ENCODE assay signal across 15 cellular contexts in genomic region chr13:110433014-110433413, GRCh38.
DNase-seq lines count a peak whose midpoint lies in the region; ATAC-seq and TF ChIP-seq lines count a peak whose summit lies in the region.
"Had no signal": no experiment of that assay in that cellular context is flagged by ENCODE, and none has a peak within 500 bp of the region (broad histone marks: within the 10 kb centered on the region; RNA-seq: fewer than 3 reads in every experiment).

No MANE protein-coding gene starts in this region.

- no peak for TF ChIP-seq CTCF in choroid plexus epithelial cell (conservative IDR thresholded peaks at IDR 0.05; ENCODE audit: low read depth, low read length)
- TF ChIP-seq CTCF in right atrium auricular region (IDR thresholded peaks at IDR 0.05) = no peak
- TF ChIP-seq CTCF in prostate gland (IDR thresholded peaks at IDR 0.05) = no peak
- TF ChIP-seq CTCF in vagina (IDR thresholded peaks at IDR 0.05) = no peak

- H3K27me3 ChIP-seq in right atrium auricular region (no peaks in the 10 kb centered on the region), prostate gland (replicated peaks; ENCODE audit: insufficient read depth) (no peaks in the 10 kb centered on the region), vagina (no peaks in the 10 kb centered on the region)

- ATAC-seq in HG03139 (IDR thresholded peaks at IDR 0.05; ENCODE audit: unreplicated experiment) = no peak

- DNase-seq in choroid plexus epithelial cell (ENCODE audit: low read depth) = peak; percentile 57
- no peak for DNase-seq in right atrium auricular region (ENCODE audit: low spot score)
- DNase-seq in prostate gland (ENCODE audit: low spot score) = no peak
- DNase-seq in vagina (ENCODE audit: extremely low spot score in 2 of 2) = peak in 1 of 2 donors; percentile 80
- no peak for DNase-seq in DMS79 treated with DMSO at 0.1 percent for 48 hours (lab: John Stamatoyannopoulos, UW)
- no peak for DNase-seq in UCSD-AML1 (lab: John Stamatoyannopoulos, UW; ENCODE audit: unreplicated experiment)
- DNase-seq: activated B cell treated with CpG ODN at 0.5 μM for 24 hours; activated naive CD4-positive, alpha-beta T cell treated with anti-CD3 and anti-CD28 coated beads, Interleukin-2, amount 10 ng/mL, durations not matched to agents 7 days and 5 days; endodermal cell; Karpas-422; NCI-H1436; NCI-H510A treated with DMSO at 0.1 percent for 48 hours; OCI-M1 had no signal

- H3K27ac ChIP-seq in right atrium auricular region = peak overlapping the region; percentile 38 to 63
- peak overlapping the region; percentile 40 to 41 for H3K27ac ChIP-seq in prostate gland
- H3K27ac ChIP-seq in vagina = peak overlapping the region; percentile 20
- H3K27ac ChIP-seq: BLaER1 treated with 17β-estradiol and CSF1 and Interleukin-3, amounts not matched to agents 10 nM and 100 nM had no signal

- H3K36me3 ChIP-seq in right atrium auricular region (peaks cover 84% of the 10 kb centered on the region), prostate gland (no peaks in the 10 kb centered on the region), vagina (peaks cover 4 to 16% of the 10 kb centered on the region in 2 donors)
- H3K36me3 ChIP-seq: BLaER1 treated with 17β-estradiol and CSF1 and Interleukin-3, amounts not matched to agents 10 nM and 100 nM had no signal

- 49% methylated on average over 14 of the region's 14 CpGs for WGBS in prostate gland

- H3K4me1 ChIP-seq in right atrium auricular region (peaks cover 0 to 30% of the 10 kb centered on the region in 2 donors), prostate gland (replicated peaks) (peaks cover 2% of the 10 kb centered on the region), vagina (no peaks in the 10 kb centered on the region)
- H3K4me1 ChIP-seq: BLaER1 treated with 17β-estradiol and CSF1 and Interleukin-3, amounts not matched to agents 10 nM and 100 nM had no signal

- TF ChIP-seq POLR2A in prostate gland (IDR thresholded peaks at IDR 0.05) (no peak), vagina (IDR thresholded peaks at IDR 0.05) (no peak)

- no peaks in the 10 kb centered on the region for H3K9me3 ChIP-seq in right atrium auricular region
- H3K9me3 ChIP-seq in prostate gland = no peaks in the 10 kb centered on the region
- no peaks in the 10 kb centered on the region for H3K9me3 ChIP-seq in vagina

- no peak overlapping the region for H3K4me3 ChIP-seq in choroid plexus epithelial cell (ENCODE audit: low read depth, low read length)
- no peak overlapping the region for H3K4me3 ChIP-seq in right atrium auricular region
- H3K4me3 ChIP-seq in prostate gland = no peak overlapping the region
- H3K4me3 ChIP-seq in vagina = no peak overlapping the region
- H3K4me3 ChIP-seq: BLaER1 treated with 17β-estradiol and CSF1 and Interleukin-3, amounts not matched to agents 10 nM and 100 nM had no signal

- intact Hi-C loops in prostate gland (cut with DNase I) = loop anchor here (5.0 kb wide), 1 partner anchor 211 kb away; no protein-coding TSS in a partner anchor
- intact Hi-C loops in vagina (cut with DNase I) = no loop called here
